Comparison of ENCODE assay signal across 7 cellular contexts in genomic region chr18:73980289-73980979, GRCh38.
DNase-seq lines count a peak whose midpoint lies in the region; TF ChIP-seq lines count a peak whose summit lies in the region.

No MANE protein-coding gene starts in this region.

- no peak overlapping the region for H3K4me3 Mint-ChIP-seq in nephron progenitor cell

- in situ Hi-C loops in T47D (cut with HindIII; ENCODE audit: low pct_unique_long_range_greater_than_20kb, low sequenced_read_pairs), result no loop called here

- H3K4me1 Mint-ChIP-seq in nephron progenitor cell, result peaks cover 14% of the 10 kb centered on the region

- no peaks in the 10 kb centered on the region for H3K9me3 Mint-ChIP-seq in nephron progenitor cell

- no peaks in the 10 kb centered on the region for H3K27me3 ChIP-seq in tibial artery

- H3K36me3 ChIP-seq in tibial artery, result no peaks in the 10 kb centered on the region

- TF ChIP-seq CTCF in GM12872 (IDR thresholded peaks at IDR 0.05; ENCODE audit: insufficient read depth, low read depth, low read length), result peak; percentile 24; the same call in 1 of the 3 replicates
- peak; percentile 54 for TF ChIP-seq CTCF in nephron progenitor cell (IDR thresholded peaks at IDR 0.05)
- TF ChIP-seq CTCF in tibial artery (IDR thresholded peaks at IDR 0.05), result no peak

- no peaks in the 10 kb centered on the region for H3K9me3 ChIP-seq in tibial artery

- H3K27me3 Mint-ChIP-seq in nephron progenitor cell (ENCODE audit: low read depth, poor library complexity), result peaks cover 2% of the 10 kb centered on the region

- no peak overlapping the region for H3K4me3 ChIP-seq in tibial artery

- H3K27ac ChIP-seq in tibial artery, result no peak overlapping the region

- intact Hi-C loops in tibial artery (cut with DNase I; ENCODE audit: low total_unique reads), result no loop called here

- H3K36me3 Mint-ChIP-seq in nephron progenitor cell (ENCODE audit: low read depth), result no peaks in the 10 kb centered on the region

- H3K27ac Mint-ChIP-seq in nephron progenitor cell, result no peak overlapping the region

- DNase-seq in NCI-H146 treated with DMSO at 0.1 percent for 48 hours (lab: John Stamatoyannopoulos, UW; ENCODE audit: unreplicated experiment) (peak; percentile 38), T47D (ENCODE audit: low read depth in 1 of 2, low spot score in 1 of 2) (peak; percentile 9 to 72), nephron progenitor cell (peak; percentile 65), tibial artery (no peak), cerebellum (ENCODE audit: low spot score) (no peak), GF-D8 (lab: John Stamatoyannopoulos, UW) (no peak)

- peaks cover 0 to 18% (median 1%) of the 10 kb centered on the region in 4 donors for H3K4me1 ChIP-seq in tibial artery

Comparison
In these comparisons a context has a peak if more than half of its experiments do, and no peak if none do; other contexts are left out.
1. CTCF ChIP-seq: peak in GM12872 (single experiment) and nephron progenitor cell (single experiment); none in tibial artery (0 of 2).
2. DNase-seq: peak in NCI-H146 treated with DMSO at 0.1 percent for 48 hours (single experiment), T47D (2 of 2) and nephron progenitor cell (single experiment); none in tibial artery (0 of 2), cerebellum (single experiment) and GF-D8 (single experiment).